Comparison of ENCODE assay signal across 1 cellular context in the genomic region with DNA sequence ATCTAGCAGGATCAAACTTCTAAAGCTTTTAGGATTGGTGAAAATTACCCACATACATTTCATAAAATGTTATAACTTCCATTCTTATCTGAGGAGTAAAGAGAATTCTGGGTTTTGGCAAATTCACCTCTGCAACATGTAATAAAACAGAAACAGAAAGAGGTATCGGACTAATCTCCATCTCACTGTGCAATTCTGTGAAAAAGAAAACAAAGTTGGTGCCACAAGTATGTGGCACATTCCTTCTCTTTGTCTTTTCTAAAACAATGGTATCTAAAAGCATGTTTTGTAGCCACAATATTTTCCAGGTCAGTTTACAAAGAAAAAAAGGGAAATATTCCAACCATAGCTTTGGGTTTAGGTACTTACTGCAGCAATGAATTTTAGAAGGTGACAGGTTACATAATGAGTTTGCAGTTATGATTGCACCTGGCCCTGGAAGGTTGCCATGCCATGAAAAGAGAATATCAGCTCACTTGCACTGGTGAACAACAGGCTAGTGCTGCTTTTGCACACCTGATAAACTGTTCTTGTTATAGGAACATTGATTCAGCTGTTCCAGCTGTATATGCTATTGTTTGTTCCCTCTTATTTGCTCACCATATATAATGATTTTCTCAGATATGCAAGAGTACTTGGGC.
TF ChIP-seq lines count a peak whose summit lies in the region.

No MANE protein-coding gene starts in this region.

TF ChIP-seq in SK-N-SH treated with all-trans-retinoic acid at 6 μM for 48 hours, 23 proteins besides CTCF, POLR2A, EP300 and RAD21 (continued from another document):
- TF ChIP-seq CSRNP3 (CRISPR knock-in tag; IDR thresholded peaks at IDR 0.05), result no peak
- no peak for TF ChIP-seq ZNF565 (CRISPR knock-in tag; conservative IDR thresholded peaks at IDR 0.05; ENCODE audit: low read depth)
- TF ChIP-seq TCF4 (CRISPR knock-in tag; IDR thresholded peaks at IDR 0.05; ENCODE audit: borderline replicate concordance), result no peak
- TF ChIP-seq SNAI2 (CRISPR knock-in tag; IDR thresholded peaks at IDR 0.05), result no peak
- no peak for TF ChIP-seq ZNF8 (CRISPR knock-in tag; IDR thresholded peaks at IDR 0.05)
- TF ChIP-seq PPARA (CRISPR knock-in tag; IDR thresholded peaks at IDR 0.05; ENCODE audit: borderline replicate concordance), result no peak
- TF ChIP-seq POU6F1 (CRISPR knock-in tag; IDR thresholded peaks at IDR 0.05; ENCODE audit: borderline replicate concordance, low read depth), result no peak
- TF ChIP-seq ZC3H10 (CRISPR knock-in tag; IDR thresholded peaks at IDR 0.05), result no peak
TF ChIP-seq in SK-N-SH treated with all-trans-retinoic acid at 6 μM for 48 hours: peak in this region for 0.
